In genomic region chr11:28566643-28567042, GRCh38 we compare ENCODE assay signal across 8 cellular contexts.
DNase-seq lines count a peak whose midpoint lies in the region; ATAC-seq and TF ChIP-seq lines count a peak whose summit lies in the region.

No MANE protein-coding gene starts in this region.

- DNase-seq in HPDE6-E6E7 (ENCODE audit: extremely low spot score) (peak; percentile 75), MCF 10A (ENCODE audit: unreplicated experiment) (peak; percentile 76), NCI-H1436 treated with DMSO at 0.1 percent for 48 hours (lab: John Stamatoyannopoulos, UW) (no peak), NCI-H1048 (lab: John Stamatoyannopoulos, UW) (no peak)
- no peak for DNase-seq in stimulated activated CD8-positive, alpha-beta memory T cell treated with anti-CD3 and anti-CD28 coated beads, Interleukin-4, amount 100 ng/mL, for 48 hours

- H3K27me3 ChIP-seq in skeletal muscle satellite cell (ENCODE audit: control insufficient read depth, insufficient read depth, low read length): no peaks in the 10 kb centered on the region

- peak overlapping the region; percentile 71 for H3K4me2 ChIP-seq in skeletal muscle satellite cell (ENCODE audit: low read length)

- ATAC-seq in HG03175 (IDR thresholded peaks at IDR 0.05; ENCODE audit: unreplicated experiment): no peak

- POLR2A ChIA-PET in MCF 10A (lab: Yijun Ruan, JAX): interaction anchor here (0.6 to 1.0 kb wide), 2 partner anchors 359 to 455 kb away, joined by 3 to 7 read pairs; no protein-coding TSS in a partner anchor

- no peaks in the 10 kb centered on the region for H3K36me3 Mint-ChIP-seq in MCF 10A (ENCODE audit: insufficient read depth, unreplicated experiment)

- H3K4me3 ChIP-seq in iPS-18c (ENCODE audit: insufficient read depth, low read depth, low read length) (peak overlapping the region; percentile 25; the same call in 1 of the 2 replicates), skeletal muscle satellite cell (ENCODE audit: low read length) (peak overlapping the region; percentile 42)

- intact Hi-C loops in MCF 10A (cut with micrococcal nuclease): no loop called here

- H3K4me1 ChIP-seq in skeletal muscle satellite cell (ENCODE audit: control insufficient read depth, insufficient read depth, low read length): peaks cover 12% of the 10 kb centered on the region

- no TSS peak for BruUV-seq in MCF 10A (replicated peaks; lab: Mats Ljungman, UMichigan)

- CTCF ChIA-PET in MCF 10A (lab: Yijun Ruan, JAX): interaction anchor here (0.6 to 1.9 kb wide), 3 partner anchors 230 to 867 kb away, joined by 3 to 8 read pairs (median 3); no protein-coding TSS in a partner anchor

- H3K9ac ChIP-seq in skeletal muscle satellite cell (ENCODE audit: low read depth, low read length): peak overlapping the region; percentile 41

- peak overlapping the region; percentile 40 for H3K27ac Mint-ChIP-seq in MCF 10A (ENCODE audit: low read depth, unreplicated experiment)

- H3K9me3 ChIP-seq in iPS-18c (ENCODE audit: control insufficient read depth, insufficient read depth, low read length): no peaks in the 10 kb centered on the region
- no peaks in the 10 kb centered on the region for H3K9me3 ChIP-seq in skeletal muscle satellite cell (replicated peaks; ENCODE audit: low read length)

- H3K36me3 ChIP-seq in skeletal muscle satellite cell (ENCODE audit: insufficient read depth, low read length): no peaks in the 10 kb centered on the region

- no peaks in the 10 kb centered on the region for H3K9me3 Mint-ChIP-seq in MCF 10A (ENCODE audit: unreplicated experiment)

- H3K4me3 Mint-ChIP-seq in MCF 10A (ENCODE audit: unreplicated experiment): peak overlapping the region; percentile 22

- TF ChIP-seq CTCF in MCF 10A (IDR thresholded peaks at IDR 0.05; ENCODE audit: unreplicated experiment): no peak

- no peaks in the 10 kb centered on the region for H3K27me3 Mint-ChIP-seq in MCF 10A (ENCODE audit: insufficient read depth, unreplicated experiment)

- H3K4me1 Mint-ChIP-seq in MCF 10A (ENCODE audit: insufficient read depth, unreplicated experiment): no peaks in the 10 kb centered on the region

Comparison
In these comparisons a context has a peak if more than half of its experiments do, and no peak if none do; other contexts are left out.
1. DNase-seq: peak in HPDE6-E6E7 (single experiment) and MCF 10A (single experiment); none in NCI-H1436 treated with DMSO at 0.1 percent for 48 hours (single experiment), NCI-H1048 (single experiment) and stimulated activated CD8-positive, alpha-beta memory T cell treated with anti-CD3 and anti-CD28 coated beads, Interleukin-4, amount 100 ng/mL, for 48 hours (single experiment).